In genomic region chr1:185431612-185432011, GRCh38 we compare ENCODE assay signal across 25 cellular contexts.
DNase-seq lines count a peak whose midpoint lies in the region; ATAC-seq, FAIRE-seq and TF ChIP-seq lines count a peak whose summit lies in the region.
"Had no signal": no experiment of that assay in that cellular context is flagged by ENCODE, and none has a peak within 500 bp of the region (broad histone marks: within the 10 kb centered on the region; RNA-seq: fewer than 3 reads in every experiment).

No MANE protein-coding gene starts in this region.

- H3K36me3 Mint-ChIP-seq in activated CD8-positive, alpha-beta T cell treated with anti-CD3 and anti-CD28 coated beads, Interleukin-2, amount 10 ng/mL, durations not matched to agents 7 days and 5 days (ENCODE audit: low read depth), result peaks cover 53% of the 10 kb centered on the region
- H3K36me3 Mint-ChIP-seq in activated CD8-positive, alpha-beta T cell treated with anti-CD3 and anti-CD28 coated beads for 36 hours (ENCODE audit: low read depth), result no peaks in the 10 kb centered on the region
- H3K36me3 Mint-ChIP-seq in natural killer cell treated with Interleukin-12 subunit alpha and Interleukin-12 subunit beta and Interleukin-15 and Interleukin-18, amount 100 ng/mL, for 72 hours, result peaks cover 17% of the 10 kb centered on the region
- H3K36me3 Mint-ChIP-seq: CD14-positive monocyte had no signal

- TF ChIP-seq EP300 in K562 (IDR thresholded peaks at IDR 0.05; ENCODE audit: low read length), result no peak

- H3K27me3 Mint-ChIP-seq in activated CD8-positive, alpha-beta T cell treated with anti-CD3 and anti-CD28 coated beads, Interleukin-2, amount 10 ng/mL, durations not matched to agents 7 days and 5 days (ENCODE audit: low read depth), result no peaks in the 10 kb centered on the region
- no peaks in the 10 kb centered on the region for H3K27me3 Mint-ChIP-seq in activated CD8-positive, alpha-beta T cell treated with anti-CD3 and anti-CD28 coated beads for 36 hours
- H3K27me3 Mint-ChIP-seq in natural killer cell treated with Interleukin-12 subunit alpha and Interleukin-12 subunit beta and Interleukin-15 and Interleukin-18, amount 100 ng/mL, for 72 hours, result no peaks in the 10 kb centered on the region
- H3K27me3 Mint-ChIP-seq: CD8-positive, alpha-beta memory T cell had no signal

- peak overlapping the region; percentile 57 for H3K27ac Mint-ChIP-seq in activated CD8-positive, alpha-beta T cell treated with anti-CD3 and anti-CD28 coated beads, Interleukin-2, amount 10 ng/mL, durations not matched to agents 7 days and 5 days
- H3K27ac Mint-ChIP-seq in activated CD8-positive, alpha-beta T cell treated with anti-CD3 and anti-CD28 coated beads for 36 hours, result no peak overlapping the region
- peak overlapping the region; percentile 88 to 99 for H3K27ac Mint-ChIP-seq in natural killer cell treated with Interleukin-12 subunit alpha and Interleukin-12 subunit beta and Interleukin-15 and Interleukin-18, amount 100 ng/mL, for 72 hours
- H3K27ac Mint-ChIP-seq: CD4-positive, alpha-beta T cell; H9 had no signal

- peaks cover 63% of the 10 kb centered on the region for H3K4me1 Mint-ChIP-seq in activated CD8-positive, alpha-beta T cell treated with anti-CD3 and anti-CD28 coated beads, Interleukin-2, amount 10 ng/mL, durations not matched to agents 7 days and 5 days (ENCODE audit: low read depth)
- H3K4me1 Mint-ChIP-seq in activated CD8-positive, alpha-beta T cell treated with anti-CD3 and anti-CD28 coated beads for 36 hours (ENCODE audit: low read depth), result peaks cover 7% of the 10 kb centered on the region
- peaks cover 53 to 70% of the 10 kb centered on the region in 2 donors for H3K4me1 Mint-ChIP-seq in natural killer cell treated with Interleukin-12 subunit alpha and Interleukin-12 subunit beta and Interleukin-15 and Interleukin-18, amount 100 ng/mL, for 72 hours (ENCODE audit: low read depth in 2 of 2)
- H3K4me1 Mint-ChIP-seq: CD8-positive, alpha-beta memory T cell had no signal

- no peak overlapping the region for H3K4me2 ChIP-seq in K562 (ENCODE audit: insufficient read depth, low read length)
- H3K4me2 ChIP-seq: A549; BLaER1 treated with 17β-estradiol and CSF1 and Interleukin-3, amounts not matched to agents 10 nM and 100 nM had no signal

- no peak overlapping the region for H3K4me3 Mint-ChIP-seq in activated CD8-positive, alpha-beta T cell treated with anti-CD3 and anti-CD28 coated beads, Interleukin-2, amount 10 ng/mL, durations not matched to agents 7 days and 5 days
- H3K4me3 Mint-ChIP-seq in activated CD8-positive, alpha-beta T cell treated with anti-CD3 and anti-CD28 coated beads for 36 hours, result no peak overlapping the region
- peak overlapping the region; percentile 72 for H3K4me3 Mint-ChIP-seq in natural killer cell treated with Interleukin-12 subunit alpha and Interleukin-12 subunit beta and Interleukin-15 and Interleukin-18, amount 100 ng/mL, for 72 hours
- H3K4me3 Mint-ChIP-seq: CD14-positive monocyte; CD4-positive, alpha-beta T cell; CD8-positive, alpha-beta memory T cell; H9 had no signal

- no peak for TF ChIP-seq POLR2A in K562 (conservative IDR thresholded peaks at IDR 0.05)

- H3K9me1 ChIP-seq in K562 (ENCODE audit: control insufficient read depth, insufficient read depth, low read length), result no peaks in the 10 kb centered on the region

- ATAC-seq in activated CD8-positive, alpha-beta T cell treated with anti-CD3 and anti-CD28 coated beads, Interleukin-2, amount 10 ng/mL, durations not matched to agents 7 days and 5 days, result no peak
- no peak for ATAC-seq in activated CD8-positive, alpha-beta T cell treated with anti-CD3 and anti-CD28 coated beads for 36 hours
- ATAC-seq in K562 (no peak), HG03571 (IDR thresholded peaks at IDR 0.05; ENCODE audit: unreplicated experiment) (no peak), HG03460 (IDR thresholded peaks at IDR 0.05; ENCODE audit: unreplicated experiment) (no peak)
- peak; percentile 79 to 86 for ATAC-seq in natural killer cell treated with Interleukin-12 subunit alpha and Interleukin-12 subunit beta and Interleukin-15 and Interleukin-18, amount 100 ng/mL, for 72 hours
- ATAC-seq: A549, GM12878, HCT116 had no signal

- no peak overlapping the region for H3K27ac ChIP-seq in K562 (ENCODE audit: extremely low read depth, low read depth, low read length)
- H3K27ac ChIP-seq: A549; BLaER1 treated with 17β-estradiol and CSF1 and Interleukin-3, amounts not matched to agents 10 nM and 100 nM; GM23248 had no signal

- no peak for DNase-seq in activated CD8-positive, alpha-beta T cell treated with anti-CD3 and anti-CD28 coated beads, Interleukin-2, amount 10 ng/mL, durations not matched to agents 7 days and 5 days
- no peak for DNase-seq in activated CD8-positive, alpha-beta T cell treated with anti-CD3 and anti-CD28 coated beads for 36 hours
- DNase-seq in K562 (ENCODE audit: extremely low read depth in 1 of 4, low spot score in 3 of 4), result no peak
- DNase-seq in natural killer cell treated with Interleukin-12 subunit alpha and Interleukin-12 subunit beta and Interleukin-15 and Interleukin-18, amount 100 ng/mL, for 72 hours (ENCODE audit: low spot score), result no peak
- DNase-seq: 8988T; ACHN; AML-193; BE2C; CD4-positive, alpha-beta T cell; CD8-positive, alpha-beta memory T cell; DMS 273 treated with DMSO at 0.1 percent for 48 hours; DMS79; EL; GDM1; GM23248; H9 had no signal

- 5% methylated on average over 5 of the region's 5 CpGs for WGBS in K562 (ENCODE audit: insufficient coverage, low coverage, missing lambda C conversion rate)

- POLR2A ChIA-PET in activated CD8-positive, alpha-beta T cell treated with anti-CD3 and anti-CD28 coated beads, Interleukin-2, amount 10 ng/mL, durations not matched to agents 7 days and 5 days (lab: Charles Lee), result interaction anchor here (0.8 to 1.0 kb wide), 3 partner anchors 8 to 115 kb away, joined by 3 to 6 read pairs (median 5); partner anchors contain the start of gene IVNS1ABP
- POLR2A ChIA-PET in activated CD8-positive, alpha-beta T cell treated with anti-CD3 and anti-CD28 coated beads for 36 hours (lab: Charles Lee), result interaction anchor here (0.9 to 1.2 kb wide), 3 partner anchors 8 to 127 kb away, joined by 3 read pairs; no protein-coding TSS in a partner anchor
- POLR2A ChIA-PET in K562 (lab: Yijun Ruan, JAX), result interaction anchor here (0.5 to 1.4 kb wide), 2 partner anchors 13 to 136 kb away, joined by 3 to 5 read pairs; no protein-coding TSS in a partner anchor

- H3K4me3 ChIP-seq in K562, result no peak overlapping the region
- H3K4me3 ChIP-seq: A549; BLaER1 treated with 17β-estradiol and CSF1 and Interleukin-3, amounts not matched to agents 10 nM and 100 nM; GM12878; GM23248 had no signal

- no peak for TF ChIP-seq RAD21 in K562 (CRISPR knock-in tag; conservative IDR thresholded peaks at IDR 0.05 in 1 of 2, IDR thresholded peaks at IDR 0.05 in 1 of 2)

- H3K36me3 ChIP-seq in K562 (ENCODE audit: control insufficient read depth, insufficient read depth, low read length), result no peaks in the 10 kb centered on the region
- H3K36me3 ChIP-seq: BE2C; BLaER1 treated with 17β-estradiol and CSF1 and Interleukin-3, amounts not matched to agents 10 nM and 100 nM had no signal

- H3K9ac ChIP-seq in K562 (ENCODE audit: insufficient read depth in 1 of 2, low read depth in 2 of 2, low read length in 2 of 2), result no peak overlapping the region
- H3K9ac ChIP-seq: BLaER1 treated with 17β-estradiol and CSF1 and Interleukin-3, amounts not matched to agents 10 nM and 100 nM; GM23248 had no signal

- H3K9me3 Mint-ChIP-seq in activated CD8-positive, alpha-beta T cell treated with anti-CD3 and anti-CD28 coated beads, Interleukin-2, amount 10 ng/mL, durations not matched to agents 7 days and 5 days (ENCODE audit: insufficient read depth), result peaks cover 38% of the 10 kb centered on the region
- H3K9me3 Mint-ChIP-seq in activated CD8-positive, alpha-beta T cell treated with anti-CD3 and anti-CD28 coated beads for 36 hours, result peaks cover 7% of the 10 kb centered on the region
- H3K9me3 Mint-ChIP-seq in natural killer cell treated with Interleukin-12 subunit alpha and Interleukin-12 subunit beta and Interleukin-15 and Interleukin-18, amount 100 ng/mL, for 72 hours, result peaks cover 9% of the 10 kb centered on the region

- no peaks in the 10 kb centered on the region for H3K79me2 ChIP-seq in K562 (ENCODE audit: control insufficient read depth, insufficient read depth, low read length)

- H3K27me3 ChIP-seq in K562 (ENCODE audit: control insufficient read depth in 2 of 2, insufficient read depth in 2 of 2, low read length in 2 of 2), result peaks cover 0 to 4% of the 10 kb centered on the region in 2 experiments; a peak in 1 of 5 replicates
- H3K27me3 ChIP-seq: BE2C; BLaER1 treated with 17β-estradiol and CSF1 and Interleukin-3, amounts not matched to agents 10 nM and 100 nM had no signal

- FAIRE-seq in K562 (lab: Jason Lieb, UNC), result no peak
- FAIRE-seq: A549, D721Med, GM12878, GM19239 had no signal

- TF ChIP-seq CTCF in activated CD8-positive, alpha-beta T cell treated with anti-CD3 and anti-CD28 coated beads for 36 hours (IDR thresholded peaks at IDR 0.05), result no peak
- no peak for TF ChIP-seq CTCF in K562 (IDR thresholded peaks at IDR 0.05 in 2 of 3, conservative IDR thresholded peaks at IDR 0.05 in 1 of 3; ENCODE audit: insufficient read depth in 2 of 3, low read depth in 1 of 3, low read length in 3 of 3)

- H3K4me1 ChIP-seq in K562 (replicated peaks in 1 of 2; ENCODE audit: control insufficient read depth in 2 of 2, insufficient read depth in 2 of 2, low read length in 2 of 2), result no peaks in the 10 kb centered on the region
- H3K4me1 ChIP-seq: A549, BE2C had no signal

- intact Hi-C loops in activated CD8-positive, alpha-beta T cell treated with anti-CD3 and anti-CD28 coated beads for 36 hours (cut with micrococcal nuclease), result loop anchor here (10.0 kb wide), 1 partner anchor 243 kb away; no protein-coding TSS in a partner anchor
- intact Hi-C loops in K562 (cut with micrococcal nuclease), result no loop called here

- 0 out of 2 replicates have a peak overlapping the region, but pooled peaks have one; percentile 5 for H2AFZ ChIP-seq in K562 (ENCODE audit: low read depth, low read length)
- H2AFZ ChIP-seq: GM23248 had no signal

- CTCF ChIA-PET in activated CD8-positive, alpha-beta T cell treated with anti-CD3 and anti-CD28 coated beads, Interleukin-2, amount 10 ng/mL, durations not matched to agents 7 days and 5 days (lab: Charles Lee), result interaction anchor here (0.9 to 1.8 kb wide), 5 partner anchors 10 to 249 kb away, joined by 3 to 9 read pairs (median 3); no protein-coding TSS in a partner anchor
- CTCF ChIA-PET in activated CD8-positive, alpha-beta T cell treated with anti-CD3 and anti-CD28 coated beads for 36 hours (lab: Charles Lee), result no interaction called here
- CTCF ChIA-PET in K562 (lab: Yijun Ruan, JAX; ENCODE audit: low intra/inter-chr PET ratio), result no interaction called here

- no peaks in the 10 kb centered on the region for H4K20me1 ChIP-seq in K562 (replicated peaks; ENCODE audit: control insufficient read depth, insufficient read depth, low read length)
- H4K20me1 ChIP-seq: BLaER1 treated with 17β-estradiol and CSF1 and Interleukin-3, amounts not matched to agents 10 nM and 100 nM had no signal

- no TSS peak for BruUV-seq in K562 (replicated peaks; lab: Mats Ljungman, UMichigan)

- H3K9me3 ChIP-seq in K562 (replicated peaks; ENCODE audit: control insufficient read depth, insufficient read depth, low read depth, low read length), result no peaks in the 10 kb centered on the region
- H3K9me3 ChIP-seq: A549, BE2C had no signal

- in situ Hi-C loops in K562 (cut with MboI), result no loop called here

TF ChIP-seq in K562, 482 proteins besides CTCF, POLR2A, EP300 and RAD21 (continues in another document):
- TF ChIP-seq ZNF274 (IDR thresholded peaks at IDR 0.05; ENCODE audit: borderline replicate concordance, low read depth, low read length), result no peak

Comparison
In these comparisons a context has a peak if more than half of its experiments do, and no peak if none do; other contexts are left out.
1. ATAC-seq: peak in natural killer cell treated with Interleukin-12 subunit alpha and Interleukin-12 subunit beta and Interleukin-15 and Interleukin-18, amount 100 ng/mL, for 72 hours (2 of 2); none in activated CD8-positive, alpha-beta T cell treated with anti-CD3 and anti-CD28 coated beads, Interleukin-2, amount 10 ng/mL, durations not matched to agents 7 days and 5 days (single experiment), activated CD8-positive, alpha-beta T cell treated with anti-CD3 and anti-CD28 coated beads for 36 hours (single experiment), K562 (single experiment), HG03571 (single experiment) and HG03460 (single experiment).